18 cellular contexts compared by ENCODE assay signal in the genomic region with DNA sequence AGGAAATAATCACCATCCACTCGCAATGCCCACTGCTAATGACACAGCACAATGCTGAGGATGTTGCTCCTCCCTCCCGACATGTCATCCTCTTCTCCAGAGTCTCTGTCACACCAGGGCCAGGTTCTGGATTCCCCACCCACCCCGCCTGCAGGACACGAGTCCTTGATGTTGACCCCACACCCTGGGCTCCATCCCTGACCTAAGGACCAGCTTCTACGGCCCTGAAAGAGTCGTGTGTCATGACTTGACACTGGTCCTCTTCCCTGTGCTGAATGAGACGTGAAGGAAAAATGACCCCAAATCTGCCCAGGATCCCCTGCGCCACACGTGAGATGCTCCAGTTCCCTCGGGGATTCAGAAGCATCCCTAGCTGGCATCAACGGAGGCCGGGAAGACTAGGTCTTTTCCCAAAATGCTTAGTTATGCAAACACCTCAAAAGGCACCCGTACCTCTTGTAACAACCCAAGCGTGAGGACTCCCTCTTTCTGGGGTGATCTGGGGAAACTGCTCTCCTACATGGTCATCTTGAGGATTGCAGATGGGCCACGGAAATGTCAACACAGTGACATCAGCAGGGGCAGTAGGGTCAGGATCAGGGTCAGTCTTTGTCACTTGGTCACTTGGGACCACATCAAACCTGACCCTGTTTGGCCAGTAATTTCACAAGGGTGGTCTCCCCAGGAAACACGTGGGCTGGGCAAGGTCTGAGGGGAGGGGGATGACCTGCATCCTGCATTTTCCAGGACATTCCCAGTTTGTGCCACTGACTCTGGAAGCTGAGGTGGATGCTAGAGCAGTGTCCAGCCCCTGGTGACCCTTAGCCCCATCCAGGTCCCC. TPM values are rescaled to one million over a fixed set of nuclear protein-coding genes. Genes with fewer than 3 reads are reported as not detected.
DNase-seq lines count a peak whose midpoint lies in the region; ATAC-seq and TF ChIP-seq lines count a peak whose summit lies in the region.
"Had no signal": no experiment of that assay in that cellular context is flagged by ENCODE, and none has a peak within 500 bp of the region (broad histone marks: within the 10 kb centered on the region; RNA-seq: fewer than 3 reads in every experiment).

No MANE protein-coding gene starts in this region.

- no peak overlapping the region for H3K18ac ChIP-seq in neuronal stem cell (ENCODE audit: low read length)

- intact Hi-C loops in activated CD4-positive, alpha-beta T cell treated with anti-CD3 and anti-CD28 coated beads for 36 hours (cut with DNase I, micrococcal nuclease): no loop called here
- intact Hi-C loops in OCI-LY7 (cut with micrococcal nuclease; ENCODE audit: unreplicated experiment): loop anchor here (5.0 to 10.0 kb wide), 4 partner anchors 725 to 885 kb away; partner anchors contain the start of genes VPREB3 and ZNF70

- H2BK5ac ChIP-seq in neuronal stem cell (ENCODE audit: low read length): no peak overlapping the region

- H2BK120ac ChIP-seq in neuronal stem cell (ENCODE audit: low read depth, low read length): no peak overlapping the region

- H3K36me3 Mint-ChIP-seq in activated CD4-positive, alpha-beta T cell treated with anti-CD3 and anti-CD28 coated beads, Interleukin-2, amount 10 ng/mL, durations not matched to agents 7 days and 5 days (ENCODE audit: low read depth): no peaks in the 10 kb centered on the region
- H3K36me3 Mint-ChIP-seq in activated CD4-positive, alpha-beta T cell treated with anti-CD3 and anti-CD28 coated beads for 36 hours (ENCODE audit: low read depth): no peaks in the 10 kb centered on the region
- H3K36me3 Mint-ChIP-seq: CD8-positive, alpha-beta T cell had no signal

- H3K9me3 ChIP-seq in OCI-LY7 (ENCODE audit: low read length): no peaks in the 10 kb centered on the region
- no peaks in the 10 kb centered on the region for H3K9me3 ChIP-seq in neuronal stem cell (replicated peaks in 1 of 2; ENCODE audit: control insufficient read depth in 2 of 2, insufficient read depth in 1 of 2, low read depth in 1 of 2, low read length in 2 of 2)
- H3K9me3 ChIP-seq: gastroesophageal sphincter, right atrium auricular region, tibial nerve had no signal

- H4K8ac ChIP-seq in neuronal stem cell (ENCODE audit: low read depth, low read length): no peak overlapping the region

- POLR2A ChIA-PET in activated CD4-positive, alpha-beta T cell treated with anti-CD3 and anti-CD28 coated beads, Interleukin-2, amount 10 ng/mL, durations not matched to agents 7 days and 5 days (lab: Charles Lee): interaction anchor here (0.6 kb wide), 1 partner anchor 12 kb away, joined by 3 read pairs; no protein-coding TSS in a partner anchor
- POLR2A ChIA-PET in activated CD4-positive, alpha-beta T cell treated with anti-CD3 and anti-CD28 coated beads for 36 hours (lab: Charles Lee): no interaction called here
- POLR2A ChIA-PET in OCI-LY7 (lab: Charles Lee): interaction anchor here (1.3 to 17.9 kb wide), 6 partner anchors 9 to 45 kb away, joined by 3 to 308 read pairs (median 28); partner anchors contain the start of gene IGLL5

- H3K4me1 Mint-ChIP-seq in activated CD4-positive, alpha-beta T cell treated with anti-CD3 and anti-CD28 coated beads, Interleukin-2, amount 10 ng/mL, durations not matched to agents 7 days and 5 days: peaks cover 49% of the 10 kb centered on the region
- peaks cover 10% of the 10 kb centered on the region for H3K4me1 Mint-ChIP-seq in activated CD4-positive, alpha-beta T cell treated with anti-CD3 and anti-CD28 coated beads for 36 hours

- DNase-seq in activated CD4-positive, alpha-beta T cell treated with anti-CD3 and anti-CD28 coated beads, Interleukin-2, amount 10 ng/mL, durations not matched to agents 7 days and 5 days: no peak
- no peak for DNase-seq in activated CD4-positive, alpha-beta T cell treated with anti-CD3 and anti-CD28 coated beads for 36 hours
- DNase-seq in OCI-LY7 (ENCODE audit: low spot score) (no peak), neuronal stem cell (ENCODE audit: low spot score) (no peak), GM20000 (ENCODE audit: low spot score) (no peak)
- DNase-seq: erythroblast, NCI-H1694, NCI-H2227 treated with DMSO at 0.1 percent for 48 hours had no signal

- H3K79me2 ChIP-seq in OCI-LY7 (ENCODE audit: insufficient read depth, low read depth, low read length): no peaks in the 10 kb centered on the region

- no peak overlapping the region for H2AFZ ChIP-seq in OCI-LY7 (ENCODE audit: low read length)
- H2AFZ ChIP-seq in neuronal stem cell (ENCODE audit: low read length): no peak overlapping the region

- H3K27me3 Mint-ChIP-seq in activated CD4-positive, alpha-beta T cell treated with anti-CD3 and anti-CD28 coated beads, Interleukin-2, amount 10 ng/mL, durations not matched to agents 7 days and 5 days: peaks cover 6% of the 10 kb centered on the region
- H3K27me3 Mint-ChIP-seq in activated CD4-positive, alpha-beta T cell treated with anti-CD3 and anti-CD28 coated beads for 36 hours: no peaks in the 10 kb centered on the region

- TF ChIP-seq CTCF in OCI-LY7 (conservative IDR thresholded peaks at IDR 0.05; ENCODE audit: low read length) (no peak), GM20000 (IDR thresholded peaks at IDR 0.05; ENCODE audit: extremely low read depth, missing control alignments) (no peak)

- no peak overlapping the region for H3K4ac ChIP-seq in neuronal stem cell (ENCODE audit: low read length)

- H3K36me3 ChIP-seq in OCI-LY7 (ENCODE audit: insufficient read depth, low read length): no peaks in the 10 kb centered on the region
- H3K36me3 ChIP-seq in neuronal stem cell (replicated peaks in 1 of 2; ENCODE audit: control insufficient read depth in 2 of 2, insufficient read depth in 2 of 2, low read length in 2 of 2): no peaks in the 10 kb centered on the region
- H3K36me3 ChIP-seq: gastroesophageal sphincter, right atrium auricular region, tibial nerve had no signal

- H4K91ac ChIP-seq in neuronal stem cell (ENCODE audit: low read depth, low read length, poor library complexity): no peak overlapping the region

- no CpG with 5 or more reads among the region's 16 CpGs for WGBS in neuronal stem cell (ENCODE audit: extremely low coverage in 2 of 2, insufficient read length in 2 of 2, insufficient replicate concordance in 1 of 2), 2 donors

- H3K23ac ChIP-seq in neuronal stem cell (ENCODE audit: low read depth, low read length, poor library complexity): peak overlapping the region; percentile 92

- H3K27ac ChIP-seq in OCI-LY7 (ENCODE audit: low read depth, low read length, poor library complexity, severe bottlenecking) (peak overlapping the region; percentile 91), neuronal stem cell (replicated peaks; ENCODE audit: low read length) (no peak overlapping the region)
- H3K27ac ChIP-seq: gastroesophageal sphincter, right atrium auricular region, tibial nerve had no signal

- no peaks in the 10 kb centered on the region for H3K9me2 ChIP-seq in OCI-LY7 (ENCODE audit: insufficient read depth, low read length)

- H3K4me2 ChIP-seq in OCI-LY7 (ENCODE audit: low read length) (peak overlapping the region; percentile 68), neuronal stem cell (ENCODE audit: insufficient read depth, low read length, poor library complexity, severe bottlenecking) (no peak overlapping the region)

- H3K9ac ChIP-seq in neuronal stem cell (ENCODE audit: low read depth, low read length, poor library complexity): no peak overlapping the region

- TF ChIP-seq POLR2A in GM18526 (IDR thresholded peaks at IDR 0.05; ENCODE audit: extremely low read depth, insufficient read length): peak; percentile 3

- peak overlapping the region; percentile 33 for H3K4me3 ChIP-seq in OCI-LY7 (ENCODE audit: low read depth, low read length, poor library complexity, severe bottlenecking)
- H3K4me3 ChIP-seq in neuronal stem cell (ENCODE audit: low read length in 2 of 2): no peak overlapping the region
- H3K4me3 ChIP-seq: gastroesophageal sphincter, right atrium auricular region, tibial nerve had no signal

- CTCF ChIA-PET in activated CD4-positive, alpha-beta T cell treated with anti-CD3 and anti-CD28 coated beads, Interleukin-2, amount 10 ng/mL, durations not matched to agents 7 days and 5 days (lab: Charles Lee): interaction anchor here (0.5 to 1.4 kb wide), 3 partner anchors 46 to 1031 kb away, joined by 3 to 5 read pairs (median 4); no protein-coding TSS in a partner anchor
- CTCF ChIA-PET in activated CD4-positive, alpha-beta T cell treated with anti-CD3 and anti-CD28 coated beads for 36 hours (lab: Charles Lee): interaction anchor here (0.6 to 1.3 kb wide), 4 partner anchors 13 to 142 kb away, joined by 3 to 4 read pairs (median 3); no protein-coding TSS in a partner anchor
- CTCF ChIA-PET in OCI-LY7 (lab: Charles Lee; ENCODE audit: unreplicated experiment): interaction anchor here (0.6 to 2.3 kb wide), 5 partner anchors 8 to 45 kb away, joined by 3 to 7 read pairs (median 3); no protein-coding TSS in a partner anchor

- H3K9me3 Mint-ChIP-seq in activated CD4-positive, alpha-beta T cell treated with anti-CD3 and anti-CD28 coated beads, Interleukin-2, amount 10 ng/mL, durations not matched to agents 7 days and 5 days: no peaks in the 10 kb centered on the region
- H3K9me3 Mint-ChIP-seq in activated CD4-positive, alpha-beta T cell treated with anti-CD3 and anti-CD28 coated beads for 36 hours (ENCODE audit: low read depth): no peaks in the 10 kb centered on the region
- H3K9me3 Mint-ChIP-seq: activated T-helper 2 cell treated with anti-CD3 and anti-CD28 coated beads, Interferon-gamma antibody, Interleukin-2, Interleukin-4, amounts not matched to agents 10 μg/mL and 5 μg/mL and 100 μg/mL, durations not matched to agents 14 hours and 24 hours and 36 hours; CD8-positive, alpha-beta T cell had no signal

- no peak for ATAC-seq in activated CD4-positive, alpha-beta T cell treated with anti-CD3 and anti-CD28 coated beads for 36 hours
- ATAC-seq in GM21529 (IDR thresholded peaks at IDR 0.05; ENCODE audit: unreplicated experiment): no peak
- ATAC-seq in HG02763 (IDR thresholded peaks at IDR 0.05; ENCODE audit: unreplicated experiment): no peak
- ATAC-seq: gastroesophageal sphincter had no signal

- H4K20me1 ChIP-seq in OCI-LY7 (ENCODE audit: insufficient read depth, low read length): no peaks in the 10 kb centered on the region

- no peak overlapping the region for H2AK5ac ChIP-seq in neuronal stem cell (ENCODE audit: low read depth, low read length)

- no peaks in the 10 kb centered on the region for H3K27me3 ChIP-seq in neuronal stem cell (ENCODE audit: control insufficient read depth in 3 of 3, insufficient read depth in 3 of 3, low read depth in 1 of 3, low read length in 3 of 3)
- H3K27me3 ChIP-seq: right atrium auricular region, tibial nerve had no signal

- H3K4me1 ChIP-seq in OCI-LY7 (ENCODE audit: insufficient read depth, low read length, poor library complexity, severe bottlenecking) (peaks cover 100% of the 10 kb centered on the region), neuronal stem cell (ENCODE audit: control insufficient read depth in 2 of 2, insufficient read depth in 1 of 2, low read depth in 1 of 2, low read length in 2 of 2) (peaks cover 0 to 5% of the 10 kb centered on the region in 2 donors)

- H3K27ac Mint-ChIP-seq in activated CD4-positive, alpha-beta T cell treated with anti-CD3 and anti-CD28 coated beads, Interleukin-2, amount 10 ng/mL, durations not matched to agents 7 days and 5 days: peak overlapping the region; percentile 89
- H3K27ac Mint-ChIP-seq in activated CD4-positive, alpha-beta T cell treated with anti-CD3 and anti-CD28 coated beads for 36 hours: no peak overlapping the region
- H3K27ac Mint-ChIP-seq: CD8-positive, alpha-beta T cell had no signal

- no TSS peak for BruUV-seq in OCI-LY7 (replicated peaks; lab: Mats Ljungman, UMichigan)

- H3K14ac ChIP-seq in neuronal stem cell (ENCODE audit: low read length): no peak overlapping the region

- no peak overlapping the region for H3K4me3 Mint-ChIP-seq in activated CD4-positive, alpha-beta T cell treated with anti-CD3 and anti-CD28 coated beads, Interleukin-2, amount 10 ng/mL, durations not matched to agents 7 days and 5 days
- H3K4me3 Mint-ChIP-seq in activated CD4-positive, alpha-beta T cell treated with anti-CD3 and anti-CD28 coated beads for 36 hours: no peak overlapping the region
- H3K4me3 Mint-ChIP-seq: CD8-positive, alpha-beta T cell had no signal

- H2BK12ac ChIP-seq in neuronal stem cell (ENCODE audit: low read length): no peak overlapping the region

- H2BK15ac ChIP-seq in neuronal stem cell (ENCODE audit: low read length): no peak overlapping the region

- H3K79me1 ChIP-seq in neuronal stem cell (ENCODE audit: low read depth, low read length): no peaks in the 10 kb centered on the region

RNA-seq across cellular contexts. Expression of gene IGLL5, which starts 42.0 kb away (rescaled TPM):
- total RNA-seq in activated CD4-positive, alpha-beta T cell treated with anti-CD3 and anti-CD28 coated beads, Interleukin-2, amount 10 ng/mL, durations not matched to agents 7 days and 5 days: not detected
- total RNA-seq in activated CD4-positive, alpha-beta T cell treated with anti-CD3 and anti-CD28 coated beads for 36 hours: not detected
- 219 TPM in 2 replicates for total RNA-seq in OCI-LY7 (2014; rRNA removed; shearing (Covaris generic))
- total RNA-seq in OCI-LY7 (2022): 364 and 387 TPM in 2 replicates
- polyA plus RNA-seq in neuronal stem cell (2013, experiment 1 of 2): not detected
- not detected for polyA plus RNA-seq in neuronal stem cell (2013, experiment 2 of 2)
- total RNA-seq: activated T-helper 2 cell treated with anti-CD3 and anti-CD28 coated beads, Interferon-gamma antibody, Interleukin-2, Interleukin-4, amounts not matched to agents 10 μg/mL and 5 μg/mL and 100 μg/mL, durations not matched to agents 14 hours and 24 hours and 36 hours; cardiac septum; LHCN-M2 had no signal

Comparison
In these comparisons a context has a peak if more than half of its experiments do, and no peak if none do; other contexts are left out.
1. RNA of gene IGLL5, which starts 42.0 kb away (total RNA-seq): 219 to 387 TPM in OCI-LY7; not detected in activated CD4-positive, alpha-beta T cell treated with anti-CD3 and anti-CD28 coated beads, Interleukin-2, amount 10 ng/mL, durations not matched to agents 7 days and 5 days and not detected in activated CD4-positive, alpha-beta T cell treated with anti-CD3 and anti-CD28 coated beads for 36 hours; every median in the first group is over 100 times any median in the second.